ENCODE assay signal across 1 cellular context in genomic region chr6:154733610-154734379, GRCh38.
TF ChIP-seq lines count a peak whose summit lies in the region.

No MANE protein-coding gene starts in this region.

TF ChIP-seq in K562, 482 proteins besides CTCF, POLR2A, EP300 and RAD21 (continued from another document and continues in another):
- TF ChIP-seq POLR3A (IDR thresholded peaks at IDR 0.05; ENCODE audit: borderline replicate concordance, extremely low read depth, insufficient read depth, insufficient read length) (no peak), TBP (optimal IDR thresholded peaks at IDR 0.05; ENCODE audit: low read depth, low read length) (peak; percentile 89), TAF9B (IDR thresholded peaks at IDR 0.05; ENCODE audit: partially characterized antibody) (peak; percentile 70), USF2 (CRISPR knock-in tag; IDR thresholded peaks at IDR 0.05) (0 out of 2 replicates have a peak, but pooled peaks have one; percentile 0), ZNF212 (CRISPR knock-in tag; IDR thresholded peaks at IDR 0.05) (no peak), KLF6 (CRISPR knock-in tag; IDR thresholded peaks at IDR 0.05; ENCODE audit: borderline replicate concordance) (no peak), PCBP1 (IDR thresholded peaks at IDR 0.05; ENCODE audit: low read depth, low read length, poor library complexity, severe bottlenecking) (peak; percentile 99), NR1H2 (CRISPR knock-in tag; IDR thresholded peaks at IDR 0.05) (peak; percentile 42; the same call in 1 of the 2 replicates), ZNF197 (CRISPR knock-in tag; IDR thresholded peaks at IDR 0.05; ENCODE audit: low read depth) (no peak), ZC3H4 (CRISPR knock-in tag; IDR thresholded peaks at IDR 0.05; ENCODE audit: borderline replicate concordance) (peak; percentile 95; the same call in 1 of the 2 replicates), FOXM1 (IDR thresholded peaks at IDR 0.05; ENCODE audit: low read depth) (no peak), FOXM1 (CRISPR knock-in tag; IDR thresholded peaks at IDR 0.05; ENCODE audit: low read depth) (peak; percentile 91), ZNF140 (CRISPR knock-in tag; IDR thresholded peaks at IDR 0.05) (no peak), CBX8 (IDR thresholded peaks at IDR 0.05; ENCODE audit: borderline replicate concordance, extremely low read depth, low read depth, low read length, poor library complexity, severe bottlenecking) (no peak), HMGN3 (IDR thresholded peaks at IDR 0.05; ENCODE audit: borderline replicate concordance, extremely low read depth, insufficient read length, low read depth, low read length) (peak; percentile 36), SMARCE1 (IDR thresholded peaks at IDR 0.05) (no peak), ZNF699 (CRISPR knock-in tag; IDR thresholded peaks at IDR 0.05; ENCODE audit: insufficient replicate concordance) (no peak), ZNF609 (CRISPR knock-in tag; IDR thresholded peaks at IDR 0.05; ENCODE audit: borderline replicate concordance) (no peak), FOXJ3 (CRISPR knock-in tag; IDR thresholded peaks at IDR 0.05) (no peak), JUNB (CRISPR knock-in tag; conservative IDR thresholded peaks at IDR 0.05) (no peak), UBTF (IDR thresholded peaks at IDR 0.05; ENCODE audit: borderline replicate concordance in 1 of 2, low read depth in 2 of 2, low read length in 2 of 2) (0 out of 4 replicates have a peak, but pooled peaks of 1 of the 2 experiments have one; percentile 0), PRPF4 (IDR thresholded peaks at IDR 0.05; ENCODE audit: insufficient read depth, low read depth, low read length, poor library complexity, severe bottlenecking) (peak; percentile 94), NFIC (IDR thresholded peaks at IDR 0.05) (peak; percentile 25; the same call in 1 of the 2 replicates), TGIF2 (CRISPR knock-in tag; IDR thresholded peaks at IDR 0.05) (peak; percentile 88; the same call in 1 of the 2 replicates), ZBTB40 (IDR thresholded peaks at IDR 0.05) (peak; percentile 87), ZBTB40 (CRISPR knock-in tag; IDR thresholded peaks at IDR 0.05) (no peak)
- TF ChIP-seq, protein P1, sequence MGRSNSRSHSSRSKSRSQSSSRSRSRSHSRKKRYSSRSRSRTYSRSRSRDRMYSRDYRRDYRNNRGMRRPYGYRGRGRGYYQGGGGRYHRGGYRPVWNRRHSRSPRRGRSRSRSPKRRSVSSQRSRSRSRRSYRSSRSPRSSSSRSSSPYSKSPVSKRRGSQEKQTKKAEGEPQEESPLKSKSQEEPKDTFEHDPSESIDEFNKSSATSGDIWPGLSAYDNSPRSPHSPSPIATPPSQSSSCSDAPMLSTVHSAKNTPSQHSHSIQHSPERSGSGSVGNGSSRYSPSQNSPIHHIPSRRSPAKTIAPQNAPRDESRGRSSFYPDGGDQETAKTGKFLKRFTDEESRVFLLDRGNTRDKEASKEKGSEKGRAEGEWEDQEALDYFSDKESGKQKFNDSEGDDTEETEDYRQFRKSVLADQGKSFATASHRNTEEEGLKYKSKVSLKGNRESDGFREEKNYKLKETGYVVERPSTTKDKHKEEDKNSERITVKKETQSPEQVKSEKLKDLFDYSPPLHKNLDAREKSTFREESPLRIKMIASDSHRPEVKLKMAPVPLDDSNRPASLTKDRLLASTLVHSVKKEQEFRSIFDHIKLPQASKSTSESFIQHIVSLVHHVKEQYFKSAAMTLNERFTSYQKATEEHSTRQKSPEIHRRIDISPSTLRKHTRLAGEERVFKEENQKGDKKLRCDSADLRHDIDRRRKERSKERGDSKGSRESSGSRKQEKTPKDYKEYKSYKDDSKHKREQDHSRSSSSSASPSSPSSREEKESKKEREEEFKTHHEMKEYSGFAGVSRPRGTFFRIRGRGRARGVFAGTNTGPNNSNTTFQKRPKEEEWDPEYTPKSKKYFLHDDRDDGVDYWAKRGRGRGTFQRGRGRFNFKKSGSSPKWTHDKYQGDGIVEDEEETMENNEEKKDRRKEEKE (IDR thresholded peaks at IDR 0.05; ENCODE audit: borderline replicate concordance in 1 of 2, control insufficient read depth in 1 of 2, low read depth in 2 of 2, low read length in 1 of 2): 0 out of 4 replicates have a peak, but pooled peaks of 1 of the 2 experiments have one; percentile 11
- TF ChIP-seq, protein P2, sequence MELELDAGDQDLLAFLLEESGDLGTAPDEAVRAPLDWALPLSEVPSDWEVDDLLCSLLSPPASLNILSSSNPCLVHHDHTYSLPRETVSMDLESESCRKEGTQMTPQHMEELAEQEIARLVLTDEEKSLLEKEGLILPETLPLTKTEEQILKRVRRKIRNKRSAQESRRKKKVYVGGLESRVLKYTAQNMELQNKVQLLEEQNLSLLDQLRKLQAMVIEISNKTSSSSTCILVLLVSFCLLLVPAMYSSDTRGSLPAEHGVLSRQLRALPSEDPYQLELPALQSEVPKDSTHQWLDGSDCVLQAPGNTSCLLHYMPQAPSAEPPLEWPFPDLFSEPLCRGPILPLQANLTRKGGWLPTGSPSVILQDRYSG (tag; conservative IDR thresholded peaks at IDR 0.05; ENCODE audit: low read depth): no peak
- TF ChIP-seq, protein P3, sequence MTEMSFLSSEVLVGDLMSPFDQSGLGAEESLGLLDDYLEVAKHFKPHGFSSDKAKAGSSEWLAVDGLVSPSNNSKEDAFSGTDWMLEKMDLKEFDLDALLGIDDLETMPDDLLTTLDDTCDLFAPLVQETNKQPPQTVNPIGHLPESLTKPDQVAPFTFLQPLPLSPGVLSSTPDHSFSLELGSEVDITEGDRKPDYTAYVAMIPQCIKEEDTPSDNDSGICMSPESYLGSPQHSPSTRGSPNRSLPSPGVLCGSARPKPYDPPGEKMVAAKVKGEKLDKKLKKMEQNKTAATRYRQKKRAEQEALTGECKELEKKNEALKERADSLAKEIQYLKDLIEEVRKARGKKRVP (CRISPR knock-in tag; IDR thresholded peaks at IDR 0.05): 0 out of 2 replicates have a peak, but pooled peaks have one; percentile 3
